ENCODE assay signal across 15 cellular contexts in genomic region chr16:20673882-20674683, GRCh38. TPM values are rescaled to one million over a fixed set of nuclear protein-coding genes. Genes with fewer than 3 reads are reported as not detected.
DNase-seq lines count a peak whose midpoint lies in the region; ATAC-seq and TF ChIP-seq lines count a peak whose summit lies in the region.
"Had no signal": no experiment of that assay in that cellular context is flagged by ENCODE, and none has a peak within 500 bp of the region (broad histone marks: within the 10 kb centered on the region; RNA-seq: fewer than 3 reads in every experiment).

No MANE protein-coding gene starts in this region.

- peaks cover 29% of the 10 kb centered on the region for H3K4me1 ChIP-seq in CD4-positive, alpha-beta memory T cell (ENCODE audit: insufficient read depth, low read length)
- H3K4me1 ChIP-seq in HAP-1: peaks cover 3% of the 10 kb centered on the region; the same call in 1 of the 2 replicates

- ATAC-seq in HG02571 (IDR thresholded peaks at IDR 0.05; ENCODE audit: unreplicated experiment): no peak
- no peak for ATAC-seq in HG03108 (IDR thresholded peaks at IDR 0.05; ENCODE audit: unreplicated experiment)

- no peaks in the 10 kb centered on the region for H3K9me3 ChIP-seq in CD4-positive, alpha-beta memory T cell (ENCODE audit: control insufficient read depth in 1 of 2, low read length in 2 of 2)
- H3K9me3 ChIP-seq in HAP-1: no peaks in the 10 kb centered on the region
- H3K9me3 ChIP-seq: SJCRH30 had no signal

- H3K36me3 ChIP-seq in CD4-positive, alpha-beta memory T cell (ENCODE audit: insufficient read depth, low read length): no peaks in the 10 kb centered on the region
- H3K36me3 ChIP-seq in HAP-1 (replicated peaks): no peaks in the 10 kb centered on the region
- H3K36me3 ChIP-seq: brain microvascular endothelial cell, SJCRH30 had no signal

- in situ Hi-C loops in HAP-1 (cut with MboI; ENCODE audit: low sequenced_read_pairs): no loop called here

- peak overlapping the region; percentile 27 to 90 (median 74) for H3K27ac Mint-ChIP-seq in CD4-positive, alpha-beta memory T cell
- peak overlapping the region; percentile 74 for H3K27ac Mint-ChIP-seq in dendritic cell treated with granulocyte-macrophage colony-stimulating factor and Interleukin-4, amounts not matched to agents 40 ng/mL and 50 ng/mL, for 4 days
- peak overlapping the region; percentile 89 to 96 (median 91) for H3K27ac Mint-ChIP-seq in nephron

- peaks cover 23 to 40% (median 28%) of the 10 kb centered on the region in 4 donors for H3K4me1 Mint-ChIP-seq in CD4-positive, alpha-beta memory T cell
- peaks cover 25% of the 10 kb centered on the region for H3K4me1 Mint-ChIP-seq in dendritic cell treated with granulocyte-macrophage colony-stimulating factor and Interleukin-4, amounts not matched to agents 40 ng/mL and 50 ng/mL, for 4 days (ENCODE audit: low read depth)
- H3K4me1 Mint-ChIP-seq in nephron: peaks cover 39% of the 10 kb centered on the region

- intact Hi-C loops in CD4-positive, alpha-beta memory T cell (cut with micrococcal nuclease): no loop called here
- intact Hi-C loops in dendritic cell treated with granulocyte-macrophage colony-stimulating factor and Interleukin-4, amounts not matched to agents 40 ng/mL and 50 ng/mL, for 4 days (cut with micrococcal nuclease): no loop called here

- no peak overlapping the region for H3K4me3 ChIP-seq in CD4-positive, alpha-beta memory T cell (ENCODE audit: low read length in 2 of 2)
- H3K4me3 ChIP-seq in NB4 (ENCODE audit: low read depth, low read length): peak overlapping the region; percentile 54
- H3K4me3 ChIP-seq in HAP-1: no peak overlapping the region
- H3K4me3 ChIP-seq: lung, SJCRH30 had no signal

- no peaks in the 10 kb centered on the region for H3K27me3 ChIP-seq in CD4-positive, alpha-beta memory T cell (ENCODE audit: insufficient read depth, low read length)
- no peaks in the 10 kb centered on the region for H3K27me3 ChIP-seq in HAP-1 (ENCODE audit: low read depth)
- H3K27me3 ChIP-seq: brain microvascular endothelial cell, SJCRH30 had no signal

- H3K9me3 Mint-ChIP-seq in CD4-positive, alpha-beta memory T cell: no peaks in the 10 kb centered on the region
- H3K9me3 Mint-ChIP-seq in dendritic cell treated with granulocyte-macrophage colony-stimulating factor and Interleukin-4, amounts not matched to agents 40 ng/mL and 50 ng/mL, for 4 days: no peaks in the 10 kb centered on the region
- H3K9me3 Mint-ChIP-seq in nephron: no peaks in the 10 kb centered on the region

- no peak overlapping the region for H3K27ac ChIP-seq in CD4-positive, alpha-beta memory T cell (ENCODE audit: low read depth, low read length)
- H3K27ac ChIP-seq: brain microvascular endothelial cell, SJCRH30 had no signal

- peak overlapping the region in 3 of 8 donors; percentile 28 to 91 (median 90) for H3K4me3 Mint-ChIP-seq in CD4-positive, alpha-beta memory T cell
- H3K4me3 Mint-ChIP-seq in dendritic cell treated with granulocyte-macrophage colony-stimulating factor and Interleukin-4, amounts not matched to agents 40 ng/mL and 50 ng/mL, for 4 days: peak overlapping the region; percentile 72
- peak overlapping the region; percentile 62 to 77 (median 71) for H3K4me3 Mint-ChIP-seq in nephron

- CTCF ChIA-PET in CD4-positive, alpha-beta memory T cell (lab: Charles Lee; ENCODE audit: partially characterized antibody): no interaction called here

- POLR2A ChIA-PET in CD4-positive, alpha-beta memory T cell (lab: Charles Lee; ENCODE audit: partially characterized antibody): no interaction called here

- H3K27me3 Mint-ChIP-seq in CD4-positive, alpha-beta memory T cell: no peaks in the 10 kb centered on the region
- no peaks in the 10 kb centered on the region for H3K27me3 Mint-ChIP-seq in dendritic cell treated with granulocyte-macrophage colony-stimulating factor and Interleukin-4, amounts not matched to agents 40 ng/mL and 50 ng/mL, for 4 days
- H3K27me3 Mint-ChIP-seq in nephron (ENCODE audit: low read depth): peaks cover 4% of the 10 kb centered on the region

- TF ChIP-seq CTCF in NB4 (IDR thresholded peaks at IDR 0.05; ENCODE audit: low read depth, low read length) (no peak), nephron (IDR thresholded peaks at IDR 0.05; ENCODE audit: unreplicated experiment in 3 of 3) (no peak)

- DNase-seq in CD4-positive, alpha-beta memory T cell: no peak
- DNase-seq in NB4 (ENCODE audit: low read depth) (peak; percentile 52), HAP-1 (ENCODE audit: low spot score in 2 of 2) (no peak), NCI-H2029 (lab: John Stamatoyannopoulos, UW) (no peak)
- DNase-seq: brain microvascular endothelial cell, KG1, NCI-H345, SJCRH30, substantia nigra had no signal

- no peak for TF ChIP-seq POLR2A in NB4 (IDR thresholded peaks at IDR 0.05; ENCODE audit: extremely low read depth, insufficient read length)

- no peaks in the 10 kb centered on the region for H3K36me3 Mint-ChIP-seq in CD4-positive, alpha-beta memory T cell
- no peaks in the 10 kb centered on the region for H3K36me3 Mint-ChIP-seq in dendritic cell treated with granulocyte-macrophage colony-stimulating factor and Interleukin-4, amounts not matched to agents 40 ng/mL and 50 ng/mL, for 4 days (ENCODE audit: low read depth)
- H3K36me3 Mint-ChIP-seq in nephron (ENCODE audit: low read depth): no peaks in the 10 kb centered on the region

RNA-seq across cellular contexts. Expression of gene ACSM1, which starts 23.4 kb away (rescaled TPM):
- total RNA-seq in CD4-positive, alpha-beta memory T cell: under 1 TPM; 0.29 to 0.44 TPM
- under 1 TPM in 1 of 2 donors, not detected in 1; 0.11 TPM for polyA plus RNA-seq in CD4-positive, alpha-beta memory T cell
- total RNA-seq: fibroblast of lung had no signal
- polyA plus RNA-seq: fibroblast of lung had no signal
